10 cellular contexts compared by ENCODE assay signal in genomic region chr11:11843642-11844041, GRCh38. TPM values are rescaled to one million over a fixed set of nuclear protein-coding genes. Genes with fewer than 3 reads are reported as not detected.
DNase-seq lines count a peak whose midpoint lies in the region; ATAC-seq, FAIRE-seq and TF ChIP-seq lines count a peak whose summit lies in the region.
"Had no signal": no experiment of that assay in that cellular context is flagged by ENCODE, and none has a peak within 500 bp of the region (broad histone marks: within the 10 kb centered on the region; RNA-seq: fewer than 3 reads in every experiment).

No MANE protein-coding gene starts in this region.

- H3K4me3 ChIP-seq in SJCRH30: peak overlapping the region; percentile 94
- peak overlapping the region; percentile 71 for H3K4me3 ChIP-seq in fibroblast of pulmonary artery (replicated peaks; ENCODE audit: low read depth, low read length)
- H3K4me3 ChIP-seq in skeletal muscle tissue (ENCODE audit: low read length in 3 of 3): peak overlapping the region; percentile 86 to 91 (median 86)

- no peaks in the 10 kb centered on the region for H3K36me3 Mint-ChIP-seq in natural killer cell

- H3K9ac ChIP-seq in skeletal muscle tissue (ENCODE audit: low read depth in 1 of 3, low read length in 3 of 3): peak overlapping the region; percentile 95 to 99 (median 95)

- peak; percentile 58 for FAIRE-seq in G401.6 (lab: Jason Lieb, UNC)

- intact Hi-C loops in natural killer cell (cut with micrococcal nuclease): loop anchor here (2.0 to 5.0 kb wide), 5 partner anchors 39 to 1036 kb away; partner anchors contain the start of genes EIF4G2 and ZBED5

- no peak overlapping the region for H3K4me3 Mint-ChIP-seq in natural killer cell
- H3K4me3 Mint-ChIP-seq: stimulated activated naive CD8-positive, alpha-beta T cell treated with anti-CD3 and anti-CD28 coated beads, Interleukin-15, Interleukin-2, amounts not matched to agents 100 ng/mL and 50 ng/mL, for 24 hours had no signal

- H3K36me3 ChIP-seq in SJCRH30 (no peaks in the 10 kb centered on the region), skeletal muscle tissue (ENCODE audit: control insufficient read depth in 3 of 3, insufficient read depth in 3 of 3, low read length in 3 of 3) (no peaks in the 10 kb centered on the region)

- DNase-seq in SJCRH30 (no peak), fibroblast of pulmonary artery (ENCODE audit: low read depth) (no peak), GDM1 (lab: John Stamatoyannopoulos, UW) (no peak), NCI-H1417 (lab: John Stamatoyannopoulos, UW) (no peak), glomerular visceral epithelial cell (ENCODE audit: extremely low spot score) (no peak), natural killer cell (no peak)
- DNase-seq: nucleus accumbens had no signal

- no peaks in the 10 kb centered on the region for H3K9me3 Mint-ChIP-seq in natural killer cell
- H3K9me3 Mint-ChIP-seq: stimulated activated naive CD8-positive, alpha-beta T cell treated with anti-CD3 and anti-CD28 coated beads, Interleukin-15, Interleukin-2, amounts not matched to agents 100 ng/mL and 50 ng/mL, for 24 hours had no signal

- no peak for ATAC-seq in natural killer cell

- no peak overlapping the region for H3K27ac Mint-ChIP-seq in natural killer cell
- H3K27ac Mint-ChIP-seq: stimulated activated naive CD8-positive, alpha-beta T cell treated with anti-CD3 and anti-CD28 coated beads, Interleukin-15, Interleukin-2, amounts not matched to agents 100 ng/mL and 50 ng/mL, for 24 hours had no signal

- peaks cover 0 to 4% of the 10 kb centered on the region in 2 donors for H3K27me3 Mint-ChIP-seq in natural killer cell (ENCODE audit: low read depth in 2 of 2)

- H3K9me3 ChIP-seq in SJCRH30 (replicated peaks): no peaks in the 10 kb centered on the region
- H3K9me3 ChIP-seq in skeletal muscle tissue (ENCODE audit: control insufficient read depth in 3 of 3, low read length in 3 of 3): no peaks in the 10 kb centered on the region

- H3K4me1 Mint-ChIP-seq in natural killer cell: peaks cover 0 to 20% of the 10 kb centered on the region in 2 donors

- no peaks in the 10 kb centered on the region for H3K27me3 ChIP-seq in SJCRH30
- no peaks in the 10 kb centered on the region for H3K27me3 ChIP-seq in skeletal muscle tissue (ENCODE audit: control insufficient read depth in 3 of 3, insufficient read depth in 3 of 3, low read length in 3 of 3)

- no peak overlapping the region; the same call in 1 of the 2 replicates for H3K27ac ChIP-seq in SJCRH30
- peak overlapping the region; percentile 99 for H3K27ac ChIP-seq in skeletal muscle tissue (ENCODE audit: low read depth, low read length)

- H3K4me1 ChIP-seq in SJCRH30 (peaks cover 11% of the 10 kb centered on the region), skeletal muscle tissue (ENCODE audit: control insufficient read depth in 3 of 3, insufficient read depth in 3 of 3, low read length in 3 of 3) (peaks cover 27 to 47% (median 37%) of the 10 kb centered on the region in 3 donors)

- TF ChIP-seq CTCF in fibroblast of pulmonary artery (IDR thresholded peaks at IDR 0.05; ENCODE audit: low read length, missing control alignments) (no peak), natural killer cell (IDR thresholded peaks at IDR 0.05) (no peak)

RNA-seq across cellular contexts. Expression of gene USP47, which starts 1.9 kb away (rescaled TPM):
- 82.1 and 98.7 TPM in 2 replicates for total RNA-seq in SJCRH30 (2014; rRNA removed; shearing (Covaris generic))
- 69.4 TPM for total RNA-seq in skeletal muscle tissue
- 100 to 1,000 TPM; 102 to 108 (median 107) TPM for total RNA-seq in natural killer cell
